15 cellular contexts compared by ENCODE assay signal in genomic region chr6:80528115-80528514, GRCh38.
DNase-seq lines count a peak whose midpoint lies in the region; ATAC-seq and TF ChIP-seq lines count a peak whose summit lies in the region.
"Had no signal": no experiment of that assay in that cellular context is flagged by ENCODE, and none has a peak within 500 bp of the region (broad histone marks: within the 10 kb centered on the region; RNA-seq: fewer than 3 reads in every experiment).

No MANE protein-coding gene starts in this region.

- H2AK9ac ChIP-seq in IMR-90 (replicated peaks; ENCODE audit: low read depth, low read length, poor library complexity) = no peak overlapping the region

- no peaks in the 10 kb centered on the region for H3K9me3 ChIP-seq in IMR-90 (ENCODE audit: control insufficient read depth, insufficient read depth, low read length)
- H3K9me3 ChIP-seq in MG63 = no peaks in the 10 kb centered on the region
- H3K9me3 ChIP-seq: thoracic aorta had no signal

- H3K27me3 ChIP-seq in IMR-90 (ENCODE audit: control insufficient read depth, insufficient read depth, low read length) (no peaks in the 10 kb centered on the region), mesendoderm (ENCODE audit: insufficient read depth, low read length, poor library complexity) (no peaks in the 10 kb centered on the region), MG63 (no peaks in the 10 kb centered on the region)

- H4K91ac ChIP-seq in IMR-90 (ENCODE audit: insufficient read depth, low read depth, low read length) = no peak overlapping the region

- H3K23ac ChIP-seq in IMR-90 (ENCODE audit: low read depth, low read length) (0 out of 2 replicates have a peak overlapping the region, but pooled peaks have one; percentile 31), mesendoderm (ENCODE audit: low read length) (no peak overlapping the region)

- no peaks in the 10 kb centered on the region for H3K79me2 ChIP-seq in mesendoderm (ENCODE audit: control insufficient read depth, insufficient read depth, low read length)

- H2AFZ ChIP-seq in IMR-90 (replicated peaks; ENCODE audit: low read length, poor library complexity) = no peak overlapping the region

- CTCF ChIA-PET in IMR-90 (lab: Yijun Ruan, JAX) = no interaction called here

- dilution Hi-C loops in IMR-90 (cut with HindIII; ENCODE audit: low sequenced_read_pairs, unreplicated experiment) = no loop called here

- H3K27ac ChIP-seq in C4-2B = no peak overlapping the region; the same call in 1 of the 2 replicates
- H3K27ac ChIP-seq in IMR-90 (ENCODE audit: insufficient read depth, low read length) = no peak overlapping the region
- H3K27ac ChIP-seq in mesendoderm (ENCODE audit: low read depth, low read length) = no peak overlapping the region
- H3K27ac ChIP-seq: thoracic aorta had no signal

- no peak overlapping the region for H3K9ac ChIP-seq in IMR-90 (ENCODE audit: low read depth, low read length)
- no peak overlapping the region for H3K9ac ChIP-seq in mesendoderm (ENCODE audit: low read length)

- H3K18ac ChIP-seq in IMR-90 (ENCODE audit: low read depth, low read length) (peak overlapping the region; percentile 74; the same call in 1 of the 2 replicates), mesendoderm (ENCODE audit: low read length) (no peak overlapping the region)

- H3K27me3 Mint-ChIP-seq in activated T-helper 17 cell treated with anti-CD3 and anti-CD28 coated beads, Interleukin-2, amount 50 U/mL, for 72 hours = peaks cover 7% of the 10 kb centered on the region
- H3K27me3 Mint-ChIP-seq: activated B cell treated with CpG ODN at 0.5 μM for 24 hours; effector memory CD8-positive, alpha-beta T cell had no signal

- H3K36me3 Mint-ChIP-seq in activated T-helper 17 cell treated with anti-CD3 and anti-CD28 coated beads, Interleukin-2, amount 50 U/mL, for 72 hours (ENCODE audit: low read depth) = no peaks in the 10 kb centered on the region

- H3K4me1 Mint-ChIP-seq in activated T-helper 17 cell treated with anti-CD3 and anti-CD28 coated beads, Interleukin-2, amount 50 U/mL, for 72 hours = no peaks in the 10 kb centered on the region
- H3K4me1 Mint-ChIP-seq: activated B cell treated with CpG ODN at 0.5 μM for 24 hours had no signal

- TF ChIP-seq RAD21 in IMR-90 (IDR thresholded peaks at IDR 0.05; ENCODE audit: low read length) = no peak

- H2AK5ac ChIP-seq in IMR-90 (ENCODE audit: low read depth, low read length) (no peak overlapping the region), mesendoderm (ENCODE audit: low read length) (no peak overlapping the region)

- ATAC-seq in IMR-90 (ENCODE audit: low read depth) (no peak), HG03432 (IDR thresholded peaks at IDR 0.05; ENCODE audit: unreplicated experiment) (no peak)
- no peak for ATAC-seq in activated T-helper 17 cell treated with anti-CD3 and anti-CD28 coated beads, Interleukin-2, amount 50 U/mL, for 72 hours (replicated peaks)
- ATAC-seq: effector memory CD8-positive, alpha-beta T cell; GM12878 had no signal

- in situ Hi-C loops in IMR-90 (cut with MboI; ENCODE audit: low sequenced_read_pairs) = no loop called here

- H3K27ac Mint-ChIP-seq in activated T-helper 17 cell treated with anti-CD3 and anti-CD28 coated beads, Interleukin-2, amount 50 U/mL, for 72 hours = no peak overlapping the region
- H3K27ac Mint-ChIP-seq: activated B cell treated with CpG ODN at 0.5 μM for 24 hours; effector memory CD8-positive, alpha-beta T cell; immature natural killer cell had no signal

- H3K79me1 ChIP-seq in IMR-90 (ENCODE audit: low read depth in 1 of 2, low read length in 2 of 2) (no peaks in the 10 kb centered on the region), mesendoderm (ENCODE audit: low read length) (no peaks in the 10 kb centered on the region)

- H2BK15ac ChIP-seq in IMR-90 (ENCODE audit: low read depth, low read length) = peak overlapping the region; percentile 6; the same call in 1 of the 3 replicates
- no peak overlapping the region for H2BK15ac ChIP-seq in mesendoderm (replicated peaks; ENCODE audit: low read depth)

- peaks cover 6% of the 10 kb centered on the region for H3K9me1 ChIP-seq in IMR-90 (ENCODE audit: insufficient read depth, low read length)

- no peak overlapping the region for H3K56ac ChIP-seq in IMR-90 (ENCODE audit: extremely low read depth, insufficient read depth, low read length)
- no peak overlapping the region for H3K56ac ChIP-seq in mesendoderm (ENCODE audit: low read length)

- TF ChIP-seq CTCF in C4-2B (conservative IDR thresholded peaks at IDR 0.05) (peak; percentile 21), IMR-90 (conservative IDR thresholded peaks at IDR 0.05; ENCODE audit: low read depth, low read length) (no peak), choroid plexus epithelial cell (conservative IDR thresholded peaks at IDR 0.05; ENCODE audit: low read depth, low read length) (peak; percentile 25)

- no peak for TF ChIP-seq POLR2A in IMR-90 (IDR thresholded peaks at IDR 0.05; ENCODE audit: low read depth, low read length)

- H3K4me3 ChIP-seq in IMR-90 (ENCODE audit: insufficient read depth, low read depth, low read length) (no peak overlapping the region), choroid plexus epithelial cell (ENCODE audit: low read depth, low read length) (no peak overlapping the region), mesendoderm (ENCODE audit: low read length) (no peak overlapping the region), MG63 (no peak overlapping the region)
- H3K4me3 ChIP-seq: GM12878, thoracic aorta had no signal

- no peak overlapping the region; the same call in 1 of the 2 replicates for H4K5ac ChIP-seq in IMR-90 (ENCODE audit: low read depth, low read length)
- no peak overlapping the region for H4K5ac ChIP-seq in mesendoderm (ENCODE audit: low read length)

- DNase-seq in IMR-90 (peak; percentile 25), choroid plexus epithelial cell (ENCODE audit: low read depth) (peak; percentile 51), mesendoderm (peak; percentile 20), amniotic stem cell (lab: John Stamatoyannopoulos, UW) (no peak), MG63 (no peak)
- DNase-seq: activated B cell treated with CpG ODN at 0.5 μM for 24 hours; activated naive CD4-positive, alpha-beta T cell treated with Interleukin-2 at 50 U/mL for 16 hours; effector memory CD8-positive, alpha-beta T cell; immature natural killer cell; MV-4-11 had no signal

- peak overlapping the region; percentile 52; the same call in 1 of the 2 replicates for H3K4ac ChIP-seq in IMR-90 (ENCODE audit: low read depth, low read length)
- no peak overlapping the region for H3K4ac ChIP-seq in mesendoderm (ENCODE audit: low read depth, low read length)

- H2BK5ac ChIP-seq in IMR-90 (ENCODE audit: low read depth, low read length, poor library complexity, severe bottlenecking) (peak overlapping the region; percentile 29), mesendoderm (ENCODE audit: low read length) (no peak overlapping the region)

- no peak overlapping the region; a peak in 1 of 4 replicates for H4K8ac ChIP-seq in IMR-90 (ENCODE audit: low read depth in 2 of 2, low read length in 2 of 2)
- H4K8ac ChIP-seq in mesendoderm (ENCODE audit: low read depth, low read length) = no peak overlapping the region

- no peaks in the 10 kb centered on the region for H3K9me3 Mint-ChIP-seq in activated T-helper 17 cell treated with anti-CD3 and anti-CD28 coated beads, Interleukin-2, amount 50 U/mL, for 72 hours
- H3K9me3 Mint-ChIP-seq: activated B cell treated with CpG ODN at 0.5 μM for 24 hours, immature natural killer cell had no signal

- POLR2A ChIA-PET in IMR-90 (lab: Charles Lee; ENCODE audit: unreplicated experiment) = no interaction called here

- no peaks in the 10 kb centered on the region for H3K36me3 ChIP-seq in IMR-90 (ENCODE audit: control insufficient read depth, insufficient read depth, low read length)
- no peaks in the 10 kb centered on the region for H3K36me3 ChIP-seq in mesendoderm (ENCODE audit: control insufficient read depth, insufficient read depth, low read length)
- H3K36me3 ChIP-seq in MG63 = no peaks in the 10 kb centered on the region
- H3K36me3 ChIP-seq: thoracic aorta had no signal

- intact Hi-C loops in IMR-90 (cut with micrococcal nuclease) = no loop called here

- H3K4me1 ChIP-seq in IMR-90 (ENCODE audit: control insufficient read depth, insufficient read depth, low read length) (peaks cover 7% of the 10 kb centered on the region; the same call in 1 of the 2 replicates), mesendoderm (ENCODE audit: control insufficient read depth, low read depth, low read length) (no peaks in the 10 kb centered on the region)

- no peaks in the 10 kb centered on the region for H4K20me1 ChIP-seq in IMR-90 (ENCODE audit: insufficient read depth, low read length)

- no peak overlapping the region for H3K4me3 Mint-ChIP-seq in activated T-helper 17 cell treated with anti-CD3 and anti-CD28 coated beads, Interleukin-2, amount 50 U/mL, for 72 hours
- H3K4me3 Mint-ChIP-seq: activated B cell treated with CpG ODN at 0.5 μM for 24 hours; effector memory CD8-positive, alpha-beta T cell; immature natural killer cell had no signal

- H2BK20ac ChIP-seq in IMR-90 (ENCODE audit: low read depth, low read length) = peak overlapping the region; percentile 61

- H3K14ac ChIP-seq in IMR-90 (replicated peaks; ENCODE audit: low read depth, low read length) = peak overlapping the region; percentile 64

- H2BK120ac ChIP-seq in IMR-90 (ENCODE audit: low read depth, low read length) (peak overlapping the region; percentile 62; the same call in 1 of the 2 replicates), mesendoderm (ENCODE audit: low read depth, low read length) (no peak overlapping the region)

- BruUV-seq in IMR-90 (replicated peaks; lab: Mats Ljungman, UMichigan) = no TSS peak

- H3K4me2 ChIP-seq in IMR-90 (ENCODE audit: low read depth, low read length) (no peak overlapping the region), mesendoderm (ENCODE audit: low read length) (no peak overlapping the region)

TF ChIP-seq in IMR-90, 13 proteins besides CTCF, POLR2A, EP300 and RAD21:
- no peak for TF ChIP-seq CEBPB (IDR thresholded peaks at IDR 0.05; ENCODE audit: low read depth, low read length)

Comparison
In these comparisons a context has a peak if more than half of its experiments do, and no peak if none do; other contexts are left out.
1. DNase-seq: peak in IMR-90 (single experiment), choroid plexus epithelial cell (single experiment) and mesendoderm (single experiment); none in amniotic stem cell (single experiment) and MG63 (single experiment).